Comparison of ENCODE assay signal across 19 cellular contexts in the genomic region with DNA sequence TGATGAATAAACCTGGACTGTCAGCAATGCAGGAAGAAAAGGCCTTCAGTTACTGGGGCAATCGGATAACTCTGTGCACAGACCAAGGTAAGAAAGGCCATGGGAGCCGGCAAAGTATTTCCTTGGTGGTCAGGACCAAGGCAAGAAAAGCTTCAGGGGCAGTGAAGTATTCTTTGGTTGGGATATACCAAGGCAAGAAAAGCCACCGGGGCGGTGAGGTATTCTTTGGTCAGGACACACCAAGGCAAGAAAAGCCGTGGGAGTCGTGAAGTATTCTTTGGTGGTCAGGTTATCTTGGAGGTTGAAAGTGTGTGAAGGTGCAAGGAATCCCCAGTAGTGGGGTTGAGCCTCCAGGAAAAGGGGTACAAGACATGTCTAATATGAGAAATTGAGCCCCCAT.
A peak's percentile ranks its signal among the peaks of the same experiment; 100 is the strongest.
DNase-seq lines count a peak whose midpoint lies in the region; ATAC-seq and TF ChIP-seq lines count a peak whose summit lies in the region.
"Had no signal": no experiment of that assay in that cellular context is flagged by ENCODE, and none has a peak within 500 bp of the region (broad histone marks: within the 10 kb centered on the region; RNA-seq: fewer than 3 reads in every experiment).

No MANE protein-coding gene starts in this region.

- H4K20me1 ChIP-seq in BLaER1 (no peaks in the 10 kb centered on the region), neural progenitor cell (ENCODE audit: low read depth) (no peaks in the 10 kb centered on the region)
- H4K20me1 ChIP-seq: BLaER1 treated with 17β-estradiol and CSF1 and Interleukin-3, amounts not matched to agents 10 nM and 100 nM had no signal

- H3K9me3 Mint-ChIP-seq in WTC11 (peaks cover 38% of the 10 kb centered on the region), neural progenitor cell (peaks cover 25% of the 10 kb centered on the region)

- H3K4me1 ChIP-seq in BLaER1 (peaks cover 13% of the 10 kb centered on the region; the same call in 1 of the 2 replicates), neural progenitor cell (peaks cover 4% of the 10 kb centered on the region)

- H3K4me2 ChIP-seq in BLaER1 = peak overlapping the region; percentile 36
- no peak overlapping the region for H3K4me2 ChIP-seq in neural progenitor cell

- H3K4me1 Mint-ChIP-seq in WTC11 (peaks cover 17% of the 10 kb centered on the region), neural progenitor cell (no peaks in the 10 kb centered on the region)
- H3K4me1 Mint-ChIP-seq: B cell; CD14-positive monocyte; CD8-positive, alpha-beta memory T cell had no signal

- TF ChIP-seq CTCF in WTC11 (IDR thresholded peaks at IDR 0.05) (no peak), neural progenitor cell (IDR thresholded peaks at IDR 0.05) (no peak), coronary artery (IDR thresholded peaks at IDR 0.05) (no peak)

- CTCF ChIA-PET in WTC11 (lab: Charles Lee) = no interaction called here

- no peak overlapping the region for H3K4me3 ChIP-seq in BLaER1
- no peak overlapping the region for H3K4me3 ChIP-seq in neural progenitor cell
- H3K4me3 ChIP-seq in coronary artery = no peak overlapping the region
- H3K4me3 ChIP-seq: BLaER1 treated with 17β-estradiol and CSF1 and Interleukin-3, amounts not matched to agents 10 nM and 100 nM; GM12878; GM23248 had no signal

- no peaks in the 10 kb centered on the region for H3K36me3 ChIP-seq in BLaER1
- H3K36me3 ChIP-seq in neural progenitor cell = no peaks in the 10 kb centered on the region
- H3K36me3 ChIP-seq: BLaER1 treated with 17β-estradiol and CSF1 and Interleukin-3, amounts not matched to agents 10 nM and 100 nM had no signal

- H3K9ac ChIP-seq in BLaER1 (no peak overlapping the region), neural progenitor cell (no peak overlapping the region)
- H3K9ac ChIP-seq: BLaER1 treated with 17β-estradiol and CSF1 and Interleukin-3, amounts not matched to agents 10 nM and 100 nM; GM23248 had no signal

- ATAC-seq in WTC11 = no peak
- no peak for ATAC-seq in HG03039 (IDR thresholded peaks at IDR 0.05; ENCODE audit: unreplicated experiment)
- ATAC-seq: GM12878 had no signal

- H3K27ac ChIP-seq in BLaER1 (no peak overlapping the region), neural progenitor cell (no peak overlapping the region), coronary artery (no peak overlapping the region)
- H3K27ac ChIP-seq: 22Rv1; BLaER1 treated with 17β-estradiol and CSF1 and Interleukin-3, amounts not matched to agents 10 nM and 100 nM; GM23248 had no signal

- H3K4me3 Mint-ChIP-seq in WTC11 (no peak overlapping the region), neural progenitor cell (no peak overlapping the region)
- H3K4me3 Mint-ChIP-seq: B cell; CD14-positive monocyte; CD4-positive, alpha-beta T cell; CD8-positive, alpha-beta memory T cell had no signal

- DNase-seq in WTC11 (ENCODE audit: low spot score) = no peak
- no peak for DNase-seq in neural progenitor cell (ENCODE audit: low spot score)
- DNase-seq in activated CD4-positive, alpha-beta T cell treated with anti-CD3 and anti-CD28 coated beads for 4 hours = no peak
- no peak for DNase-seq in coronary artery (ENCODE audit: low spot score)
- DNase-seq: CD4-positive, alpha-beta T cell; CD8-positive, alpha-beta memory T cell; DMS 273 treated with DMSO at 0.1 percent for 48 hours; DMS79; EL; GDM1; GM23248; HCEC 1CT had no signal

- H3K27me3 ChIP-seq in BLaER1 (no peaks in the 10 kb centered on the region), neural progenitor cell (no peaks in the 10 kb centered on the region)
- H3K27me3 ChIP-seq: BLaER1 treated with 17β-estradiol and CSF1 and Interleukin-3, amounts not matched to agents 10 nM and 100 nM had no signal

- H3K27me3 Mint-ChIP-seq in WTC11 (ENCODE audit: low read depth) (peaks cover 9% of the 10 kb centered on the region), neural progenitor cell (ENCODE audit: insufficient read depth, low read depth) (no peaks in the 10 kb centered on the region)
- H3K27me3 Mint-ChIP-seq: B cell had no signal

- peak overlapping the region; percentile 43 for H3K27ac Mint-ChIP-seq in WTC11
- H3K27ac Mint-ChIP-seq in neural progenitor cell = no peak overlapping the region
- H3K27ac Mint-ChIP-seq: B cell; CD14-positive monocyte; CD4-positive, alpha-beta T cell; CD8-positive, alpha-beta memory T cell had no signal

- POLR2A ChIA-PET in WTC11 (lab: Charles Lee) = no interaction called here

- peak overlapping the region; percentile 32 for H2AFZ ChIP-seq in neural progenitor cell (replicated peaks)
- H2AFZ ChIP-seq: GM23248 had no signal

- peaks cover 4% of the 10 kb centered on the region for H3F3A ChIP-seq in neural progenitor cell (ENCODE audit: low read depth)

- H3K79me2 ChIP-seq in neural progenitor cell (ENCODE audit: low read depth) = no peaks in the 10 kb centered on the region

- H3K9me3 ChIP-seq in BLaER1 = peaks cover 20% of the 10 kb centered on the region
- H3K9me3 ChIP-seq in neural progenitor cell (ENCODE audit: low read depth) = no peaks in the 10 kb centered on the region

- H3K36me3 Mint-ChIP-seq in WTC11 (peaks cover 46% of the 10 kb centered on the region), neural progenitor cell (no peaks in the 10 kb centered on the region)
- H3K36me3 Mint-ChIP-seq: CD14-positive monocyte; CD8-positive, alpha-beta memory T cell had no signal

TF ChIP-seq in WTC11, 78 proteins besides CTCF, POLR2A, EP300 and RAD21 (continues in another document):
- TF ChIP-seq, protein P1, sequence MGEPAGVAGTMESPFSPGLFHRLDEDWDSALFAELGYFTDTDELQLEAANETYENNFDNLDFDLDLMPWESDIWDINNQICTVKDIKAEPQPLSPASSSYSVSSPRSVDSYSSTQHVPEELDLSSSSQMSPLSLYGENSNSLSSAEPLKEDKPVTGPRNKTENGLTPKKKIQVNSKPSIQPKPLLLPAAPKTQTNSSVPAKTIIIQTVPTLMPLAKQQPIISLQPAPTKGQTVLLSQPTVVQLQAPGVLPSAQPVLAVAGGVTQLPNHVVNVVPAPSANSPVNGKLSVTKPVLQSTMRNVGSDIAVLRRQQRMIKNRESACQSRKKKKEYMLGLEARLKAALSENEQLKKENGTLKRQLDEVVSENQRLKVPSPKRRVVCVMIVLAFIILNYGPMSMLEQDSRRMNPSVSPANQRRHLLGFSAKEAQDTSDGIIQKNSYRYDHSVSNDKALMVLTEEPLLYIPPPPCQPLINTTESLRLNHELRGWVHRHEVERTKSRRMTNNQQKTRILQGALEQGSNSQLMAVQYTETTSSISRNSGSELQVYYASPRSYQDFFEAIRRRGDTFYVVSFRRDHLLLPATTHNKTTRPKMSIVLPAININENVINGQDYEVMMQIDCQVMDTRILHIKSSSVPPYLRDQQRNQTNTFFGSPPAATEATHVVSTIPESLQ (CRISPR knock-in tag; IDR thresholded peaks at IDR 0.05) = no peak
- TF ChIP-seq, protein P2, sequence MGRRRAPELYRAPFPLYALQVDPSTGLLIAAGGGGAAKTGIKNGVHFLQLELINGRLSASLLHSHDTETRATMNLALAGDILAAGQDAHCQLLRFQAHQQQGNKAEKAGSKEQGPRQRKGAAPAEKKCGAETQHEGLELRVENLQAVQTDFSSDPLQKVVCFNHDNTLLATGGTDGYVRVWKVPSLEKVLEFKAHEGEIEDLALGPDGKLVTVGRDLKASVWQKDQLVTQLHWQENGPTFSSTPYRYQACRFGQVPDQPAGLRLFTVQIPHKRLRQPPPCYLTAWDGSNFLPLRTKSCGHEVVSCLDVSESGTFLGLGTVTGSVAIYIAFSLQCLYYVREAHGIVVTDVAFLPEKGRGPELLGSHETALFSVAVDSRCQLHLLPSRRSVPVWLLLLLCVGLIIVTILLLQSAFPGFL (CRISPR knock-in tag; IDR thresholded peaks at IDR 0.05; ENCODE audit: borderline replicate concordance) = no peak
- no peak for TF ChIP-seq SOX15 (CRISPR knock-in tag; IDR thresholded peaks at IDR 0.05)
- no peak for TF ChIP-seq ZNF396 (CRISPR knock-in tag; IDR thresholded peaks at IDR 0.05; ENCODE audit: borderline replicate concordance)
- TF ChIP-seq ZNF416 (CRISPR knock-in tag; IDR thresholded peaks at IDR 0.05) = no peak
- TF ChIP-seq FOXK1 (CRISPR knock-in tag; IDR thresholded peaks at IDR 0.05) = no peak
- TF ChIP-seq MYBL2 (CRISPR knock-in tag; IDR thresholded peaks at IDR 0.05) = no peak
- TF ChIP-seq CREM (CRISPR knock-in tag; IDR thresholded peaks at IDR 0.05) = no peak
- TF ChIP-seq, protein P3, sequence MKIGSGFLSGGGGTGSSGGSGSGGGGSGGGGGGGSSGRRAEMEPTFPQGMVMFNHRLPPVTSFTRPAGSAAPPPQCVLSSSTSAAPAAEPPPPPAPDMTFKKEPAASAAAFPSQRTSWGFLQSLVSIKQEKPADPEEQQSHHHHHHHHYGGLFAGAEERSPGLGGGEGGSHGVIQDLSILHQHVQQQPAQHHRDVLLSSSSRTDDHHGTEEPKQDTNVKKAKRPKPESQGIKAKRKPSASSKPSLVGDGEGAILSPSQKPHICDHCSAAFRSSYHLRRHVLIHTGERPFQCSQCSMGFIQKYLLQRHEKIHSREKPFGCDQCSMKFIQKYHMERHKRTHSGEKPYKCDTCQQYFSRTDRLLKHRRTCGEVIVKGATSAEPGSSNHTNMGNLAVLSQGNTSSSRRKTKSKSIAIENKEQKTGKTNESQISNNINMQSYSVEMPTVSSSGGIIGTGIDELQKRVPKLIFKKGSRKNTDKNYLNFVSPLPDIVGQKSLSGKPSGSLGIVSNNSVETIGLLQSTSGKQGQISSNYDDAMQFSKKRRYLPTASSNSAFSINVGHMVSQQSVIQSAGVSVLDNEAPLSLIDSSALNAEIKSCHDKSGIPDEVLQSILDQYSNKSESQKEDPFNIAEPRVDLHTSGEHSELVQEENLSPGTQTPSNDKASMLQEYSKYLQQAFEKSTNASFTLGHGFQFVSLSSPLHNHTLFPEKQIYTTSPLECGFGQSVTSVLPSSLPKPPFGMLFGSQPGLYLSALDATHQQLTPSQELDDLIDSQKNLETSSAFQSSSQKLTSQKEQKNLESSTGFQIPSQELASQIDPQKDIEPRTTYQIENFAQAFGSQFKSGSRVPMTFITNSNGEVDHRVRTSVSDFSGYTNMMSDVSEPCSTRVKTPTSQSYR (CRISPR knock-in tag; IDR thresholded peaks at IDR 0.05) = no peak
- TF ChIP-seq CBFB (CRISPR knock-in tag; IDR thresholded peaks at IDR 0.05; ENCODE audit: low read depth) = no peak
- no peak for TF ChIP-seq FOXP1 (CRISPR knock-in tag; IDR thresholded peaks at IDR 0.05; ENCODE audit: borderline replicate concordance)
